In genomic region chr10:119638982-119639381, GRCh38 we compare ENCODE assay signal across 27 cellular contexts.
"Had no signal": no experiment of that assay in that cellular context is flagged by ENCODE, and none has a peak within 500 bp of the region (broad histone marks: within the 10 kb centered on the region; RNA-seq: fewer than 3 reads in every experiment).

No MANE protein-coding gene starts in this region.

- FAIRE-seq: urothelium cell line had no signal

- H3K9me3 ChIP-seq: suprapubic skin, testis, thoracic aorta, thyroid gland, tibial artery, tibial nerve, transverse colon, upper lobe of left lung, uterus, vagina had no signal

- H3K4me3 ChIP-seq: stomach, suprapubic skin, testis, thoracic aorta, thyroid gland, tibial artery, tibial nerve, transverse colon, upper lobe of left lung, upper lobe of right lung, uterus, vagina had no signal

- H3K4me1 ChIP-seq: stomach, suprapubic skin, testis, tibial artery, upper lobe of left lung, upper lobe of right lung, uterus had no signal

- DNase-seq: stimulated activated CD4-positive, alpha-beta T cell treated with anti-CD3 and anti-CD28 coated beads, Interleukin-2, amount 100 ng/mL, for 48 hours; stimulated activated CD4-positive, alpha-beta T cell treated with anti-CD3 and anti-CD28 coated beads, Interleukin-4, amount 100 ng/mL, for 1 hour; stimulated activated CD4-positive, alpha-beta T cell treated with anti-CD3 and anti-CD28 coated beads, Interleukin-4, amount 100 ng/mL, for 24 hours; stimulated activated CD4-positive, alpha-beta T cell treated with anti-CD3 and anti-CD28 coated beads, Interleukin-4, amount 100 ng/mL, for 4 hours; stimulated activated CD8-positive, alpha-beta memory T cell treated with anti-CD3 and anti-CD28 coated beads, Interleukin-4, amount 100 ng/mL, for 48 hours; stimulated activated naive B cell treated with anti-CD40 and anti-IgM and Interleukin-4, amounts not matched to agents 10 μg/mL and 1 μg/mL and 100 μg/mL, for 72 hours; stimulated activated naive CD4-positive, alpha-beta T cell; stimulated activated naive CD4-positive, alpha-beta T cell treated with Interleukin-2 at 50 U/mL for 16 hours; stimulated activated naive CD8-positive, alpha-beta T cell treated with anti-CD3 and anti-CD28 coated beads, Interleukin-15, amount 100 ng/mL, for 72 hours; stimulated activated naive CD8-positive, alpha-beta T cell treated with anti-CD3 and anti-CD28 coated beads, Interleukin-15, Interleukin-2, amounts not matched to agents 100 U/mL and 50 U/mL, for 24 hours; stomach; substantia nigra; testis; thyroid gland; tibial artery; transverse colon; trophoblast cell; upper lobe of left lung; upper lobe of right lung; uterus had no signal

- ATAC-seq: stimulated activated effector memory CD8-positive, alpha-beta T cell treated with anti-CD3 and anti-CD28 coated beads, Interleukin-12 subunit alpha, Interleukin-12 subunit beta, amount 100 ng/mL, for 72 hours; stimulated activated memory B cell treated with anti-CD40 and anti-IgM and Interleukin-4, amounts not matched to agents 10 μg/mL and 1 μg/mL and 100 μg/mL, for 72 hours; stimulated activated naive B cell treated with anti-CD40 and anti-IgM and Interleukin-4, amounts not matched to agents 10 μg/mL and 1 μg/mL and 100 μg/mL, for 72 hours; stimulated activated naive CD8-positive, alpha-beta T cell treated with anti-CD3 and anti-CD28 coated beads, Interleukin-15, amount 100 ng/mL, for 72 hours; stimulated activated naive CD8-positive, alpha-beta T cell treated with anti-CD3 and anti-CD28 coated beads, Interleukin-15, Interleukin-2, amounts not matched to agents 100 U/mL and 50 U/mL, for 24 hours; upper lobe of right lung had no signal

- H3K27ac ChIP-seq: stomach, suprapubic skin, testis, thoracic aorta, thyroid gland, tibial artery, tibial nerve, transverse colon, upper lobe of left lung, upper lobe of right lung, uterus, vagina had no signal

- H3K36me3 ChIP-seq: stomach, suprapubic skin, thoracic aorta, thyroid gland, tibial artery, tibial nerve, transverse colon, upper lobe of left lung, upper lobe of right lung, uterus, vagina had no signal

- H3K27me3 ChIP-seq: stomach, suprapubic skin, testis, thyroid gland, tibial nerve, transverse colon, upper lobe of left lung, upper lobe of right lung, uterus, vagina had no signal
